In genomic region chr1:77308889-77309621, GRCh38 we compare ENCODE assay signal across 29 cellular contexts. TPM values are rescaled to one million over a fixed set of nuclear protein-coding genes. Genes with fewer than 3 reads are reported as not detected.
DNase-seq lines count a peak whose midpoint lies in the region; ATAC-seq lines count a peak whose summit lies in the region.
"Had no signal": no experiment of that assay in that cellular context is flagged by ENCODE, and none has a peak within 500 bp of the region (broad histone marks: within the 10 kb centered on the region; RNA-seq: fewer than 3 reads in every experiment).

No MANE protein-coding gene starts in this region.

- POLR2A ChIA-PET in CD8-positive, alpha-beta memory T cell (lab: Charles Lee) = no interaction called here

- no peaks in the 10 kb centered on the region for H3K9me3 ChIP-seq in CD8-positive, alpha-beta memory T cell (ENCODE audit: low read length)
- no peaks in the 10 kb centered on the region for H3K9me3 ChIP-seq in T-helper 17 cell (ENCODE audit: control insufficient read depth, low read length, poor library complexity, severe bottlenecking)
- H3K9me3 ChIP-seq in right cardiac atrium (ENCODE audit: control insufficient read depth, low read length) = no peaks in the 10 kb centered on the region
- H3K9me3 ChIP-seq: BE2C, colonic mucosa, lower lobe of right lung, pancreas, SJCRH30, upper lobe of left lung had no signal

- intact Hi-C loops in right cardiac atrium (cut with DNase I) = no loop called here

- no peak overlapping the region for H3K4me3 ChIP-seq in CD8-positive, alpha-beta memory T cell (ENCODE audit: low read length)
- H3K4me3 ChIP-seq in right cardiac atrium (ENCODE audit: low read length) = no peak overlapping the region
- H3K4me3 ChIP-seq: colonic mucosa, heart left ventricle, lower lobe of right lung, pancreas, SJCRH30, upper lobe of left lung had no signal

- ATAC-seq in T-helper 17 cell = peak; percentile 40
- ATAC-seq in central memory CD8-positive, alpha-beta T cell (replicated peaks; ENCODE audit: extremely low read depth, poor library complexity, severe bottlenecking) = no peak
- ATAC-seq in GM21515 (IDR thresholded peaks at IDR 0.05; ENCODE audit: unreplicated experiment) = no peak
- ATAC-seq in right cardiac atrium = no peak
- ATAC-seq: heart left ventricle, lower lobe of right lung, pancreas had no signal

- CTCF ChIA-PET in CD8-positive, alpha-beta memory T cell (lab: Charles Lee) = no interaction called here

- WGBS in right cardiac atrium = 47% methylated on average over 8 of the region's 8 CpGs

- H3K9me3 Mint-ChIP-seq in activated T-cell treated with anti-CD3 and anti-CD28 coated beads, Interleukin-2, amount 50 U/mL, for 24 hours = peaks cover 3% of the 10 kb centered on the region
- H3K9me3 Mint-ChIP-seq in CD8-positive, alpha-beta memory T cell = peaks cover 0 to 3% (median 0%) of the 10 kb centered on the region in 5 donors
- no peaks in the 10 kb centered on the region for H3K9me3 Mint-ChIP-seq in central memory CD8-positive, alpha-beta T cell

- no peak overlapping the region for H3K27ac ChIP-seq in CD8-positive, alpha-beta memory T cell (ENCODE audit: low read depth, low read length)
- H3K27ac ChIP-seq in right cardiac atrium (ENCODE audit: low read length) = no peak overlapping the region
- H3K27ac ChIP-seq: colonic mucosa, heart left ventricle, lower lobe of right lung, pancreas, SJCRH30, upper lobe of left lung had no signal

- H3K27ac Mint-ChIP-seq in activated T-cell treated with anti-CD3 and anti-CD28 coated beads, Interleukin-2, amount 50 U/mL, for 24 hours = peak overlapping the region; percentile 90
- peak overlapping the region in 5 of 8 donors; percentile 16 to 83 (median 51) for H3K27ac Mint-ChIP-seq in CD8-positive, alpha-beta memory T cell
- H3K27ac Mint-ChIP-seq in T-helper 17 cell = peak overlapping the region; percentile 81
- H3K27ac Mint-ChIP-seq in central memory CD8-positive, alpha-beta T cell (ENCODE audit: low read depth) = no peak overlapping the region
- H3K27ac Mint-ChIP-seq: nephron progenitor cell had no signal

- H3K27me3 ChIP-seq in CD8-positive, alpha-beta memory T cell (ENCODE audit: insufficient read depth, low read length, poor library complexity, severe bottlenecking) = no peaks in the 10 kb centered on the region
- H3K27me3 ChIP-seq in right cardiac atrium (ENCODE audit: control insufficient read depth, insufficient read depth) = no peaks in the 10 kb centered on the region
- H3K27me3 ChIP-seq: BE2C, colonic mucosa, heart left ventricle, pancreas, SJCRH30, upper lobe of left lung had no signal

- peak overlapping the region; percentile 49 for H3K4me3 Mint-ChIP-seq in activated T-cell treated with anti-CD3 and anti-CD28 coated beads, Interleukin-2, amount 50 U/mL, for 24 hours
- H3K4me3 Mint-ChIP-seq in CD8-positive, alpha-beta memory T cell = peak overlapping the region in 6 of 7 donors; percentile 5 to 77 (median 22)
- peak overlapping the region; percentile 69 for H3K4me3 Mint-ChIP-seq in T-helper 17 cell
- H3K4me3 Mint-ChIP-seq in central memory CD8-positive, alpha-beta T cell = peak overlapping the region; percentile 10
- H3K4me3 Mint-ChIP-seq: nephron progenitor cell had no signal

- H3K36me3 Mint-ChIP-seq in activated T-cell treated with anti-CD3 and anti-CD28 coated beads, Interleukin-2, amount 50 U/mL, for 24 hours (ENCODE audit: low read depth) = peaks cover 4% of the 10 kb centered on the region
- no peaks in the 10 kb centered on the region for H3K36me3 Mint-ChIP-seq in CD8-positive, alpha-beta memory T cell
- H3K36me3 Mint-ChIP-seq in T-helper 17 cell (ENCODE audit: low read depth) = peaks cover 7% of the 10 kb centered on the region
- H3K36me3 Mint-ChIP-seq in central memory CD8-positive, alpha-beta T cell (ENCODE audit: insufficient read depth) = peaks cover 2% of the 10 kb centered on the region

- H3K4me1 ChIP-seq in CD8-positive, alpha-beta memory T cell (ENCODE audit: insufficient read depth, low read length) = peaks cover 36% of the 10 kb centered on the region
- no peaks in the 10 kb centered on the region for H3K4me1 ChIP-seq in right cardiac atrium (ENCODE audit: control insufficient read depth, insufficient read depth, low read length)
- H3K4me1 ChIP-seq: BE2C, colonic mucosa, heart left ventricle, lower lobe of right lung, pancreas, SJCRH30, upper lobe of left lung had no signal

- H3K4me1 Mint-ChIP-seq in activated T-cell treated with anti-CD3 and anti-CD28 coated beads, Interleukin-2, amount 50 U/mL, for 24 hours (ENCODE audit: low read depth) = peaks cover 66% of the 10 kb centered on the region
- H3K4me1 Mint-ChIP-seq in CD8-positive, alpha-beta memory T cell = peaks cover 22 to 28% (median 24%) of the 10 kb centered on the region in 3 donors
- H3K4me1 Mint-ChIP-seq in T-helper 17 cell = peaks cover 18% of the 10 kb centered on the region
- H3K4me1 Mint-ChIP-seq in central memory CD8-positive, alpha-beta T cell = peaks cover 6% of the 10 kb centered on the region
- H3K4me1 Mint-ChIP-seq: nephron progenitor cell had no signal

- DNase-seq in activated T-cell treated with anti-CD3 and anti-CD28 coated beads, Interleukin-2, amount 50 U/mL, for 24 hours = peak; percentile 34
- DNase-seq in activated T-cell treated with anti-CD3 and anti-CD28 coated beads for 4 hours = no peak
- DNase-seq in CD8-positive, alpha-beta memory T cell = peak in 1 of 5 donors; percentile 37
- DNase-seq in T-helper 17 cell = no peak
- DNase-seq in central memory CD8-positive, alpha-beta T cell (ENCODE audit: low spot score in 2 of 2) = no peak
- no peak for DNase-seq in NCI-H146 (lab: John Stamatoyannopoulos, UW)
- no peak for DNase-seq in right cardiac atrium
- DNase-seq: activated CD4-positive, alpha-beta T cell treated with anti-CD3 and anti-CD28 coated beads for 1 hour; activated effector memory CD4-positive, alpha-beta T cell treated with anti-CD3 and anti-CD28 coated beads, Interleukin-2, amount 50 U/mL, for 16 hours; anterior cingulate cortex; BE2C; colonic mucosa; foreskin fibroblast; HCEC 1CT; heart left ventricle; IMR-90; kidney glomerular epithelial cell; lower lobe of right lung; NCI-H1417; NCI-H2081 treated with DMSO at 0.1 percent for 48 hours; NCI-H345; nephron progenitor cell; pancreas; retina; SJCRH30; small intestine; substantia nigra; upper lobe of left lung had no signal

- H3K27me3 Mint-ChIP-seq in activated T-cell treated with anti-CD3 and anti-CD28 coated beads, Interleukin-2, amount 50 U/mL, for 24 hours = no peaks in the 10 kb centered on the region
- H3K27me3 Mint-ChIP-seq in CD8-positive, alpha-beta memory T cell = peaks cover 2 to 16% of the 10 kb centered on the region in 2 donors
- H3K27me3 Mint-ChIP-seq in T-helper 17 cell = no peaks in the 10 kb centered on the region
- peaks cover 32% of the 10 kb centered on the region for H3K27me3 Mint-ChIP-seq in central memory CD8-positive, alpha-beta T cell

- no peaks in the 10 kb centered on the region for H3K36me3 ChIP-seq in CD8-positive, alpha-beta memory T cell (ENCODE audit: insufficient read depth, low read length)
- H3K36me3 ChIP-seq: BE2C, colonic mucosa, heart left ventricle, lower lobe of right lung, pancreas, SJCRH30, upper lobe of left lung had no signal

RNA-seq across cellular contexts. Expression of gene AK5, which starts 27.2 kb away (rescaled TPM):
- total RNA-seq in CD8-positive, alpha-beta memory T cell = 1 to 10 TPM in 1 of 2 experiments, under 1 TPM in 1; 0.46 to 1.1 TPM
- 3.4 TPM for polyA plus RNA-seq in CD8-positive, alpha-beta memory T cell
- total RNA-seq in T-helper 17 cell = 1 to 10 TPM; 2.7 to 5.5 TPM
- total RNA-seq in right cardiac atrium = 1 to 10 TPM; 1.2 to 2.8 (median 1.9) TPM
- polyA plus RNA-seq in right cardiac atrium = 0.79 TPM

Comparison
In these comparisons a context has a peak if more than half of its experiments do, and no peak if none do; other contexts are left out.
1. H3K4me3 Mint-ChIP-seq: peak in every context shown above with its lines; median percentile 69 in T-helper 17 cell; 49 in activated T-cell treated with anti-CD3 and anti-CD28 coated beads, Interleukin-2, amount 50 U/mL, for 24 hours; 22 in CD8-positive, alpha-beta memory T cell; 10 in central memory CD8-positive, alpha-beta T cell.